Comparison of ENCODE assay signal across 31 cellular contexts in genomic region chr18:33558529-33558928, GRCh38. TPM values are rescaled to one million over a fixed set of nuclear protein-coding genes. Genes with fewer than 3 reads are reported as not detected.
DNase-seq lines count a peak whose midpoint lies in the region; ATAC-seq and TF ChIP-seq lines count a peak whose summit lies in the region.
"Had no signal": no experiment of that assay in that cellular context is flagged by ENCODE, and none has a peak within 500 bp of the region (broad histone marks: within the 10 kb centered on the region; RNA-seq: fewer than 3 reads in every experiment).

No MANE protein-coding gene starts in this region.

- peak; percentile 26 for ATAC-seq in Right ventricle myocardium inferior
- no peak for ATAC-seq in left cardiac atrium
- ATAC-seq: CD8-positive, alpha-beta T cell; GM12878; PC-3 had no signal

- H3K36me3 Mint-ChIP-seq in type B pancreatic cell = peaks cover 5% of the 10 kb centered on the region
- H3K36me3 Mint-ChIP-seq in glutamatergic neuron (ENCODE audit: unreplicated experiment) = no peaks in the 10 kb centered on the region
- H3K36me3 Mint-ChIP-seq in activated CD4-positive, alpha-beta T cell treated with anti-CD3 and anti-CD28 coated beads, Interleukin-2, amount 10 ng/mL, durations not matched to agents 24 days and 14 days (ENCODE audit: low read depth) = no peaks in the 10 kb centered on the region
- H3K36me3 Mint-ChIP-seq: CD8-positive, alpha-beta T cell had no signal

- H3K4me1 Mint-ChIP-seq in type B pancreatic cell (ENCODE audit: unreplicated experiment) (peaks cover 12% of the 10 kb centered on the region), glutamatergic neuron (ENCODE audit: low read depth, unreplicated experiment) (no peaks in the 10 kb centered on the region)
- no peaks in the 10 kb centered on the region for H3K4me1 Mint-ChIP-seq in activated CD4-positive, alpha-beta T cell treated with anti-CD3 and anti-CD28 coated beads, Interleukin-2, amount 10 ng/mL, durations not matched to agents 24 days and 14 days
- H3K4me1 Mint-ChIP-seq: B cell had no signal

- no peak for DNase-seq in Right ventricle myocardium inferior (ENCODE audit: missing footprints)
- DNase-seq in left cardiac atrium = no peak
- DNase-seq in RKO (ENCODE audit: low spot score) = peak; percentile 24
- DNase-seq in kidney tubule cell (ENCODE audit: low spot score) = peak; percentile 8
- no peak for DNase-seq in type B pancreatic cell (ENCODE audit: extremely low spot score, unreplicated experiment)
- no peak for DNase-seq in glutamatergic neuron
- no peak for DNase-seq in HT-29 (ENCODE audit: low spot score)
- no peak for DNase-seq in activated CD4-positive, alpha-beta T cell treated with anti-CD3 and anti-CD28 coated beads, Interleukin-2, amount 10 ng/mL, durations not matched to agents 24 days and 14 days
- DNase-seq: Caco-2; CD8-positive, alpha-beta T cell; DMS 273 treated with DMSO at 0.1 percent for 48 hours; DMS79; EL; GDM1; GM23248; HCEC 1CT; MV-4-11; NCI-H1105 treated with DMSO at 0.1 percent for 48 hours; NCI-H146; NCI-H1930; NCI-H2107; NCI-H524; NCI-H82; NK-92 treated with Interleukin-12 subunit alpha and Interleukin-12 subunit beta, amount 100 ng/mL, for 24 hours; PC-3; SHP77 had no signal

- H3K27ac Mint-ChIP-seq in type B pancreatic cell = peak overlapping the region; percentile 94
- H3K27ac Mint-ChIP-seq in glutamatergic neuron (ENCODE audit: unreplicated experiment) = no peak overlapping the region
- H3K27ac Mint-ChIP-seq in activated CD4-positive, alpha-beta T cell treated with anti-CD3 and anti-CD28 coated beads, Interleukin-2, amount 10 ng/mL, durations not matched to agents 24 days and 14 days = no peak overlapping the region
- H3K27ac Mint-ChIP-seq: B cell; CD8-positive, alpha-beta T cell had no signal

- H3K27me3 Mint-ChIP-seq in type B pancreatic cell (no peaks in the 10 kb centered on the region), glutamatergic neuron (ENCODE audit: unreplicated experiment) (no peaks in the 10 kb centered on the region)
- H3K27me3 Mint-ChIP-seq in activated CD4-positive, alpha-beta T cell treated with anti-CD3 and anti-CD28 coated beads, Interleukin-2, amount 10 ng/mL, durations not matched to agents 24 days and 14 days = no peaks in the 10 kb centered on the region
- H3K27me3 Mint-ChIP-seq: B cell had no signal

- H3K4me3 Mint-ChIP-seq in type B pancreatic cell (peak overlapping the region; percentile 73), glutamatergic neuron (ENCODE audit: unreplicated experiment) (no peak overlapping the region)
- no peak overlapping the region for H3K4me3 Mint-ChIP-seq in activated CD4-positive, alpha-beta T cell treated with anti-CD3 and anti-CD28 coated beads, Interleukin-2, amount 10 ng/mL, durations not matched to agents 24 days and 14 days
- H3K4me3 Mint-ChIP-seq: B cell; CD8-positive, alpha-beta T cell had no signal

- intact Hi-C loops in Right ventricle myocardium inferior (cut with DNase I) (no loop called here), left cardiac atrium (cut with DNase I) (no loop called here)
- intact Hi-C loops in activated CD4-positive, alpha-beta T cell treated with anti-CD3 and anti-CD28 coated beads, Interleukin-2, amount 10 ng/mL, durations not matched to agents 24 days and 14 days (cut with micrococcal nuclease) = no loop called here

- TF ChIP-seq CTCF in type B pancreatic cell (conservative IDR thresholded peaks at IDR 0.05) (no peak), glutamatergic neuron (IDR thresholded peaks at IDR 0.05; ENCODE audit: partially characterized antibody, unreplicated experiment) (no peak)

- H3K9me3 Mint-ChIP-seq in type B pancreatic cell = peaks cover 10% of the 10 kb centered on the region
- no peaks in the 10 kb centered on the region for H3K9me3 Mint-ChIP-seq in glutamatergic neuron (ENCODE audit: unreplicated experiment)
- H3K9me3 Mint-ChIP-seq in activated CD4-positive, alpha-beta T cell treated with anti-CD3 and anti-CD28 coated beads, Interleukin-2, amount 10 ng/mL, durations not matched to agents 24 days and 14 days = no peaks in the 10 kb centered on the region

RNA-seq across cellular contexts. Expression of gene ASXL3, which starts 19.5 kb away (rescaled TPM):
- total RNA-seq in Right ventricle myocardium inferior (3.2 TPM), left cardiac atrium (1 to 10 TPM; 4.5 to 4.7 TPM), type B pancreatic cell (ENCODE audit: low replicate concordance) (15.6 and 24.4 TPM in 2 replicates), glutamatergic neuron (ENCODE audit: unreplicated experiment) (45.6 TPM)
- not detected in 2 replicates for total RNA-seq in HT-29 (2014; rRNA removed; shearing (Covaris generic))
- not detected in 2 replicates for total RNA-seq in activated CD4-positive, alpha-beta T cell treated with anti-CD3 and anti-CD28 coated beads, Interleukin-2, amount 10 ng/mL, durations not matched to agents 24 days and 14 days
- total RNA-seq: CD8-positive, alpha-beta T cell; GM23248; M059J; PC-3; RPMI7951; SK-MEL-5 had no signal

Comparison
In these comparisons a context has a peak if more than half of its experiments do, and no peak if none do; other contexts are left out.
1. DNase-seq: peak in RKO (single experiment) and kidney tubule cell (single experiment); none in Right ventricle myocardium inferior (single experiment), left cardiac atrium (single experiment), type B pancreatic cell (single experiment), glutamatergic neuron (single experiment), HT-29 (single experiment) and activated CD4-positive, alpha-beta T cell treated with anti-CD3 and anti-CD28 coated beads, Interleukin-2, amount 10 ng/mL, durations not matched to agents 24 days and 14 days (single experiment).